ENCODE assay signal across 9 cellular contexts in genomic region chr17:79294459-79295071, GRCh38.
DNase-seq lines count a peak whose midpoint lies in the region; ATAC-seq and TF ChIP-seq lines count a peak whose summit lies in the region.
"Had no signal": no experiment of that assay in that cellular context is flagged by ENCODE, and none has a peak within 500 bp of the region (broad histone marks: within the 10 kb centered on the region; RNA-seq: fewer than 3 reads in every experiment).

No MANE protein-coding gene starts in this region.

- H3K27ac ChIP-seq in GM23338 (ENCODE audit: low read depth) (no peak overlapping the region), upper lobe of left lung (no peak overlapping the region), spleen (no peak overlapping the region)
- H3K27ac ChIP-seq: tibial nerve had no signal

- no peaks in the 10 kb centered on the region for H3F3A ChIP-seq in GM23338 (replicated peaks; ENCODE audit: low read depth)

- intact Hi-C loops in spleen (cut with DNase I; ENCODE audit: low total_unique reads): no loop called here

- H3K27ac Mint-ChIP-seq in GM23338: no peak overlapping the region
- H3K27ac Mint-ChIP-seq in memory B cell: no peak overlapping the region

- no peaks in the 10 kb centered on the region for H3K36me3 Mint-ChIP-seq in GM23338 (ENCODE audit: low read depth)
- H3K36me3 Mint-ChIP-seq in memory B cell: no peaks in the 10 kb centered on the region

- TF ChIP-seq CTCF in GM23338 (conservative IDR thresholded peaks at IDR 0.05; ENCODE audit: low read depth in 2 of 2): no peak
- TF ChIP-seq CTCF in choroid plexus epithelial cell (conservative IDR thresholded peaks at IDR 0.05; ENCODE audit: low read depth, low read length): no peak
- no peak for TF ChIP-seq CTCF in upper lobe of left lung (IDR thresholded peaks at IDR 0.05)
- no peak for TF ChIP-seq CTCF in spleen (IDR thresholded peaks at IDR 0.05 in 8 of 11, conservative IDR thresholded peaks at IDR 0.05 in 3 of 11)

- no peaks in the 10 kb centered on the region for H3K4me1 ChIP-seq in GM23338 (ENCODE audit: insufficient read depth)
- no peaks in the 10 kb centered on the region for H3K4me1 ChIP-seq in upper lobe of left lung
- H3K4me1 ChIP-seq in spleen: no peaks in the 10 kb centered on the region
- H3K4me1 ChIP-seq: tibial nerve had no signal

- H3K9me3 Mint-ChIP-seq in GM23338: 0 out of 3 replicates have a peak, but pooled peaks cover 3% of the 10 kb centered on the region
- H3K9me3 Mint-ChIP-seq in memory B cell: peaks cover 1% of the 10 kb centered on the region

- no peaks in the 10 kb centered on the region for H3K79me2 ChIP-seq in GM23338 (replicated peaks; ENCODE audit: insufficient read depth)

- peaks cover 10% of the 10 kb centered on the region; the same call in 2 of the 3 replicates for H3K4me1 Mint-ChIP-seq in GM23338
- peaks cover 2% of the 10 kb centered on the region for H3K4me1 Mint-ChIP-seq in memory B cell

- no peak overlapping the region for H3K4me2 ChIP-seq in GM23338

- DNase-seq in GM23338 (ENCODE audit: low spot score) (peak; percentile 90), T-helper 1 cell (peak in 4 of 5 donors; percentile 11 to 40 (median 23)), choroid plexus epithelial cell (ENCODE audit: low read depth) (peak; percentile 34), memory B cell (ENCODE audit: low spot score in 2 of 2) (peak; percentile 34 to 38), upper lobe of left lung (peak; percentile 42 to 83), spleen (no peak), NCI-H1436 treated with DMSO at 0.1 percent for 48 hours (lab: John Stamatoyannopoulos, UW) (no peak), NCI-H510A (lab: John Stamatoyannopoulos, UW) (no peak)

- H3K27me3 Mint-ChIP-seq in GM23338 (ENCODE audit: insufficient read depth, low read depth, poor library complexity) (peaks cover 27% of the 10 kb centered on the region), memory B cell (peaks cover 33% of the 10 kb centered on the region)

- H4K20me1 ChIP-seq in GM23338 (replicated peaks; ENCODE audit: insufficient read depth): no peaks in the 10 kb centered on the region; the same call in 1 of the 2 replicates

- TF ChIP-seq POLR2A in upper lobe of left lung (IDR thresholded peaks at IDR 0.05) (no peak), spleen (IDR thresholded peaks at IDR 0.05) (no peak)

- no peak overlapping the region for H3K4me3 ChIP-seq in GM23338
- no peak overlapping the region for H3K4me3 ChIP-seq in choroid plexus epithelial cell (ENCODE audit: low read depth, low read length)
- H3K4me3 ChIP-seq in upper lobe of left lung: no peak overlapping the region
- no peak overlapping the region for H3K4me3 ChIP-seq in spleen
- H3K4me3 ChIP-seq: tibial nerve had no signal

- no peaks in the 10 kb centered on the region for H3K36me3 ChIP-seq in GM23338 (ENCODE audit: insufficient read depth)
- no peaks in the 10 kb centered on the region for H3K36me3 ChIP-seq in upper lobe of left lung
- no peaks in the 10 kb centered on the region for H3K36me3 ChIP-seq in spleen
- H3K36me3 ChIP-seq: tibial nerve had no signal

- no peaks in the 10 kb centered on the region for H3K9me3 ChIP-seq in upper lobe of left lung
- no peaks in the 10 kb centered on the region for H3K9me3 ChIP-seq in spleen

- H3K27me3 ChIP-seq in GM23338 (ENCODE audit: insufficient read depth) (peaks cover 7% of the 10 kb centered on the region; the same call in 1 of the 2 replicates), upper lobe of left lung (no peaks in the 10 kb centered on the region), spleen (replicated peaks in 1 of 7) (peaks cover 0 to 91% (median 13%) of the 10 kb centered on the region in 7 donors)

- H2AFZ ChIP-seq in GM23338: no peak overlapping the region

- H3K9me2 ChIP-seq in GM23338 (ENCODE audit: insufficient read depth): no peaks in the 10 kb centered on the region

- H3K4me3 Mint-ChIP-seq in GM23338: no peak overlapping the region
- H3K4me3 Mint-ChIP-seq in memory B cell: no peak overlapping the region

- WGBS in upper lobe of left lung, 2 donors: 24 to 28% methylated on average over 25 to 26 of the region's 26 CpGs
- WGBS in spleen, 5 donors: 25 to 32% (median 26%) methylated on average over 22 to 26 of the region's 26 CpGs

- no peak for TF ChIP-seq EP300 in upper lobe of left lung (IDR thresholded peaks at IDR 0.05)

- ATAC-seq in GM23338 (peak; percentile 93), memory B cell (ENCODE audit: low read depth) (no peak), upper lobe of left lung (ENCODE audit: low FRiP score in 2 of 2) (peak in 1 of 2 donors; percentile 56)

TF ChIP-seq in GM23338, 12 proteins besides CTCF, POLR2A, EP300 and RAD21:
- peak; percentile 100 for TF ChIP-seq REST (IDR thresholded peaks at IDR 0.05; ENCODE audit: unreplicated experiment)
- TF ChIP-seq CREB1 (CRISPR knock-in tag; IDR thresholded peaks at IDR 0.05; ENCODE audit: low read depth): peak; percentile 22; the same call in 1 of the 2 replicates
- no peak for TF ChIP-seq STAT1 (IDR thresholded peaks at IDR 0.05; ENCODE audit: unreplicated experiment)

Comparison
In these comparisons a context has a peak if more than half of its experiments do, and no peak if none do; other contexts are left out.
1. DNase-seq: peak in GM23338 (single experiment), T-helper 1 cell (4 of 5), choroid plexus epithelial cell (single experiment), memory B cell (2 of 2) and upper lobe of left lung (2 of 2); none in spleen (single experiment), NCI-H1436 treated with DMSO at 0.1 percent for 48 hours (single experiment) and NCI-H510A (single experiment).